In genomic region chr5:151063136-151063544, GRCh38 we compare ENCODE assay signal across 8 cellular contexts. TPM values are rescaled to one million over a fixed set of nuclear protein-coding genes. Genes with fewer than 3 reads are reported as not detected.
DNase-seq lines count a peak whose midpoint lies in the region; ATAC-seq, FAIRE-seq and TF ChIP-seq lines count a peak whose summit lies in the region.

No MANE protein-coding gene starts in this region.

- H3K9me3 Mint-ChIP-seq in immature natural killer cell: peaks cover 0 to 1% (median 0%) of the 10 kb centered on the region in 6 donors

- H3K79me2 ChIP-seq in fibroblast of lung (ENCODE audit: control insufficient read depth, insufficient read depth, low read length): peaks cover 2% of the 10 kb centered on the region

- peaks cover 1% of the 10 kb centered on the region for H4K20me1 ChIP-seq in fibroblast of lung (ENCODE audit: control insufficient read depth, extremely low read depth, insufficient read depth, low read length)

- peaks cover 6 to 22% (median 14%) of the 10 kb centered on the region in 3 donors for H3K27me3 Mint-ChIP-seq in immature natural killer cell (ENCODE audit: low read depth in 3 of 3)

- POLR2A ChIA-PET in RWPE1 (lab: Yijun Ruan, JAX; ENCODE audit: low non-redundant PET): no interaction called here

- peaks cover 26% of the 10 kb centered on the region for H3K4me1 ChIP-seq in fibroblast of lung (ENCODE audit: control insufficient read depth, extremely low read depth, insufficient read depth, low read length)

- no peak for FAIRE-seq in GM12891 (lab: Jason Lieb, UNC)

- ATAC-seq in sciatic nerve: peak; percentile 82
- ATAC-seq in GM18909 (IDR thresholded peaks at IDR 0.05; ENCODE audit: poor library complexity, unreplicated experiment): no peak

- peaks cover 7 to 23% (median 18%) of the 10 kb centered on the region in 3 donors for H3K36me3 Mint-ChIP-seq in immature natural killer cell

- peak overlapping the region in 2 of 6 donors; percentile 25 to 44 for H3K27ac Mint-ChIP-seq in immature natural killer cell

- no peak overlapping the region for H2AFZ ChIP-seq in fibroblast of lung (ENCODE audit: low read length)

- DNase-seq in GM04504 (ENCODE audit: low read depth): peak; percentile 51
- DNase-seq in RWPE1 (ENCODE audit: low spot score): peak; percentile 54
- DNase-seq in fibroblast of lung (ENCODE audit: low read depth in 2 of 2): peak; percentile 75 to 91
- DNase-seq in sciatic nerve (ENCODE audit: low spot score): no peak
- DNase-seq in GM12891 (ENCODE audit: insufficient read length, low spot score): no peak
- DNase-seq in superior temporal gyrus (ENCODE audit: extremely low spot score): no peak
- DNase-seq in immature natural killer cell: no peak

- H3K9me3 ChIP-seq in fibroblast of lung (ENCODE audit: control insufficient read depth, insufficient read depth, low read depth, low read length): no peaks in the 10 kb centered on the region

- H3K4me3 Mint-ChIP-seq in immature natural killer cell: no peak overlapping the region

- no peak for TF ChIP-seq POLR2A in GM12891 (IDR thresholded peaks at IDR 0.05; ENCODE audit: low read depth, low read length)

- peaks cover 37 to 56% of the 10 kb centered on the region in 2 donors for H3K4me1 Mint-ChIP-seq in immature natural killer cell

- intact Hi-C loops in sciatic nerve (cut with DNase I): no loop called here

- peak overlapping the region in 1 of 4 experiments; percentile 25 for H3K4me3 ChIP-seq in fibroblast of lung (replicated peaks in 1 of 4; ENCODE audit: control extremely low read depth in 1 of 4, insufficient read depth in 1 of 4, low read depth in 3 of 4, low read length in 4 of 4)

- H3K9ac ChIP-seq in fibroblast of lung (ENCODE audit: insufficient read depth, low read length): no peak overlapping the region

- H3K27ac ChIP-seq in RWPE1: peak overlapping the region; percentile 26; the same call in 1 of the 2 replicates
- H3K27ac ChIP-seq in fibroblast of lung (ENCODE audit: insufficient read depth, low read length): peak overlapping the region; percentile 80

- no peaks in the 10 kb centered on the region for H3K27me3 ChIP-seq in fibroblast of lung (ENCODE audit: control insufficient read depth, insufficient read depth, low read length)

- H3K4me2 ChIP-seq in fibroblast of lung (ENCODE audit: extremely low read depth, insufficient read depth, low read length): peak overlapping the region; percentile 76

- CTCF ChIA-PET in RWPE1 (lab: Yijun Ruan, JAX): interaction anchor here (1.0 kb wide), 1 partner anchor 11 kb away, joined by 5 read pairs; no protein-coding TSS in a partner anchor

- H3K36me3 ChIP-seq in fibroblast of lung (ENCODE audit: control insufficient read depth, insufficient read depth, low read length): peaks cover 7% of the 10 kb centered on the region

- TF ChIP-seq CTCF in RWPE1 (conservative IDR thresholded peaks at IDR 0.05; ENCODE audit: low read depth) (no peak), fibroblast of lung (conservative IDR thresholded peaks at IDR 0.05 in 1 of 2, IDR thresholded peaks at IDR 0.05 in 1 of 2; ENCODE audit: low read depth in 1 of 2, low read length in 2 of 2) (no peak)

TF ChIP-seq in GM12891, 5 proteins besides CTCF, POLR2A, EP300 and RAD21:
- TF ChIP-seq POLR2AphosphoS5 (IDR thresholded peaks at IDR 0.05; ENCODE audit: low read depth, low read length) (no peak), TAF1 (IDR thresholded peaks at IDR 0.05; ENCODE audit: low read depth, low read length) (no peak), PAX5 (IDR thresholded peaks at IDR 0.05; ENCODE audit: insufficient read depth, low read length, severe bottlenecking) (no peak), SPI1 (IDR thresholded peaks at IDR 0.05; ENCODE audit: low read depth, low read length) (no peak), POU2F2 (IDR thresholded peaks at IDR 0.05; ENCODE audit: low read depth, low read length) (no peak)

RNA-seq across cellular contexts. Expression of gene TNIP1, which starts 17.7 kb away (rescaled TPM):
- 54.7 and 59.1 TPM in 2 replicates for total RNA-seq in fibroblast of lung
- polyA plus RNA-seq in fibroblast of lung: 32.9 and 47.2 TPM in 2 replicates
- polyA plus RNA-seq in fibroblast of lung (2012): 40.4 and 60.0 TPM in 2 replicates
- 26.1 and 37.6 TPM in 2 replicates for polyA minus RNA-seq in fibroblast of lung (ENCODE audit: low replicate concordance)
- total RNA-seq in sciatic nerve: 80.2 TPM
- polyA plus RNA-seq in GM12891 (2012; ENCODE audit: low read depth, missing spikeins): 253 TPM
- 10 to 100 TPM; 21.8 to 62.4 (median 40.2) TPM for polyA plus RNA-seq in immature natural killer cell

RNA-seq across cellular contexts. Expression of gene GPX3, which starts 42.7 kb away (rescaled TPM):
- total RNA-seq in fibroblast of lung: 126 and 182 TPM in 2 replicates
- polyA plus RNA-seq in fibroblast of lung: 217 and 267 TPM in 2 replicates
- polyA plus RNA-seq in fibroblast of lung (2012): 92.3 and 130 TPM in 2 replicates
- 201 and 308 TPM in 2 replicates for polyA minus RNA-seq in fibroblast of lung (ENCODE audit: low replicate concordance)
- 1,443 TPM for total RNA-seq in sciatic nerve
- polyA plus RNA-seq in GM12891 (2012; ENCODE audit: low read depth, missing spikeins): 0.54 TPM
- under 1 TPM in 1 of 3 donors, not detected in 2; 0.96 TPM for polyA plus RNA-seq in immature natural killer cell

Comparison
In these comparisons a context has a peak if more than half of its experiments do, and no peak if none do; other contexts are left out.
1. DNase-seq: peak in GM04504 (single experiment), RWPE1 (single experiment) and fibroblast of lung (2 of 2); none in sciatic nerve (single experiment), GM12891 (single experiment), superior temporal gyrus (single experiment) and immature natural killer cell (0 of 3).